Comparison of ENCODE assay signal across 8 cellular contexts in the genomic region with DNA sequence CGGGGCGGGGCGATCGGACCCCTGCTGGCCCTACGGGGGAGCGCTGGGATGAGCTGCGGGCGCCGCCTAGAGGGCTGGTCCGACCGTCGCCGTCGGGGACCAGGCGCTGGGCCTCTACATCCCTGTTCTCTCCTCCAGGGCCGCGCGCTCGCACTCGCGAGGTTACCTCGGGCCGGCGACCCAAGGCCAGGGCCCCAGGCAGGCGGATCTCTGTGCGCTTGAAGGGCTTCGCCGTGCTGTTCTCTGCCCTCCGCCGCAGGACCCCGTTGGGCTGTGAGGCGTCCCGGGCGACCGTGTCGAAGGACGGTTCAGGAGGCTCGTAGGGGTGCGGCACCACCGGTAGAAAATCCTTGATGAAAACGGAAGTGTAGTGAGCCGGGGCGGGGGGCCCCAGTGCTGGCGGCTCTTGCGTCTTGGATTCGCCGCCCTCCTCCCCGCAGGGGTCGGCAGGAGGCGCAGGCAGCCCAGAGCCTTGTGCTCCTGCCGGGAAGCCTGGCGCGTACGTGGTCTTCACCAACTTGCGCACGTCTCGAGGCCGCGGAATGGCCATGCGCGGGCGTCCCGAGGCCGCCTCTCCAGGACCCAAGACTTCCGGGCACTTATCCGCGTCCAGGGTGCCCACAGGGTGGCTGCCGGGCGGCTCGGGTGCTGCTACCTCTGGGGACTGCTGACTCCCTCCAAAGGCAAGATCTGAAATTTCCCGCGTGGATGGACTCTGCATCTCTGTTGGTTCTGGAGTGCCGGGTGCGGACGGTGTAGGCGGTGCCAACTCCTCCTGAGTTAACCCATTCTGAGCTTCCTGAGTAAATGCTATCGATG. TPM values are rescaled to one million over a fixed set of nuclear protein-coding genes. Genes with fewer than 3 reads are reported as not detected.
DNase-seq lines count a peak whose midpoint lies in the region; ATAC-seq, FAIRE-seq and TF ChIP-seq lines count a peak whose summit lies in the region.

No MANE protein-coding gene starts in this region.

- H3K9ac ChIP-seq in HUES6 (ENCODE audit: low read length) (peak overlapping the region; percentile 70), GM12878 (ENCODE audit: control insufficient read depth, insufficient read depth, low read length) (peak overlapping the region; percentile 97)

- H3K27me3 ChIP-seq in HUES6 (ENCODE audit: control insufficient read depth, insufficient read depth, low read length): peaks cover 29% of the 10 kb centered on the region
- no peaks in the 10 kb centered on the region for H3K27me3 ChIP-seq in GM12878 (replicated peaks in 1 of 2; ENCODE audit: control insufficient read depth in 2 of 2, insufficient read depth in 2 of 2, low read length in 1 of 2)

- under 1% methylated on average over 77 of the region's 77 CpGs for WGBS in GM12878 (ENCODE audit: insufficient coverage, insufficient replicate concordance, low lambda C conversion rate, missing lambda C conversion rate)

- H3K79me2 ChIP-seq in GM12878 (ENCODE audit: control insufficient read depth, insufficient read depth, low read length): peaks cover 78% of the 10 kb centered on the region

- no peak for TF ChIP-seq POLR2A in GM12878 (IDR thresholded peaks at IDR 0.05; ENCODE audit: low read depth, low read length)

- H3K4me2 ChIP-seq in GM12878 (ENCODE audit: control insufficient read depth, insufficient read depth): peak overlapping the region; percentile 73

- peak overlapping the region; percentile 93 for H3K27ac Mint-ChIP-seq in T-helper 2 cell treated with Interferon-gamma antibody and Interleukin-4, amounts not matched to agents 5 μg/mL and 100 μg/mL, for 36 hours

- H3K4me3 Mint-ChIP-seq in T-helper 2 cell treated with Interferon-gamma antibody and Interleukin-4, amounts not matched to agents 5 μg/mL and 100 μg/mL, for 36 hours: peak overlapping the region; percentile 94

- H4K20me1 ChIP-seq in GM12878 (ENCODE audit: control insufficient read depth, insufficient read depth): no peaks in the 10 kb centered on the region

- H3K4me1 Mint-ChIP-seq in T-helper 2 cell treated with Interferon-gamma antibody and Interleukin-4, amounts not matched to agents 5 μg/mL and 100 μg/mL, for 36 hours (ENCODE audit: low read depth): peaks cover 51% of the 10 kb centered on the region

- H3K36me3 ChIP-seq in HUES6 (ENCODE audit: control insufficient read depth, insufficient read depth, low read length) (no peaks in the 10 kb centered on the region), GM12878 (ENCODE audit: control insufficient read depth in 2 of 2, insufficient read depth in 2 of 2, low read length in 1 of 2) (peaks cover 0 to 7% of the 10 kb centered on the region in 2 experiments; a peak in 1 of 4 replicates)

- peaks cover 35% of the 10 kb centered on the region for H3K4me1 ChIP-seq in HUES6 (ENCODE audit: control insufficient read depth, insufficient read depth, low read length)
- peaks cover 49% of the 10 kb centered on the region for H3K4me1 ChIP-seq in GM12878 (ENCODE audit: control insufficient read depth, insufficient read depth, low read length)

- no peak overlapping the region for H3K27ac ChIP-seq in HUES6 (ENCODE audit: low read depth, low read length)
- H3K27ac ChIP-seq in GM12878 (ENCODE audit: control insufficient read depth, insufficient read depth): peak overlapping the region; percentile 90

- DNase-seq in DMS53 treated with DMSO at 0.1 percent for 48 hours (lab: John Stamatoyannopoulos, UW; ENCODE audit: unreplicated experiment) (peak; percentile 62), GM20000 (ENCODE audit: low spot score) (peak; percentile 95), GM12878 (ENCODE audit: low read depth, low spot score) (no peak), islet precursor cell (peak; percentile 92), HEK293T (ENCODE audit: extremely low spot score) (no peak)
- DNase-seq in T-helper 2 cell treated with Interferon-gamma antibody and Interleukin-4, amounts not matched to agents 5 μg/mL and 100 μg/mL, for 36 hours (ENCODE audit: low spot score): peak; percentile 88
- peak; percentile 16 to 55 (median 49) for DNase-seq in stimulated activated CD4-positive, alpha-beta T cell treated with anti-CD3 and anti-CD28 coated beads, TNF-alpha, amount 100 ng/mL, for 1 hour (ENCODE audit: low read depth in 3 of 3, low spot score in 1 of 3)

- ATAC-seq in GM12878: peak; percentile 69

- no peaks in the 10 kb centered on the region for H3K9me3 ChIP-seq in HUES6 (ENCODE audit: control insufficient read depth, insufficient read depth, low read depth, low read length)
- no peaks in the 10 kb centered on the region for H3K9me3 ChIP-seq in GM12878 (replicated peaks; ENCODE audit: control insufficient read depth, insufficient read depth, low read length)

- RAD21 ChIA-PET in GM12878 (lab: Charles Lee; ENCODE audit: unreplicated experiment): interaction anchor here (1.0 to 4.4 kb wide), 7 partner anchors 28 to 142 kb away, joined by 3 to 25 read pairs (median 6); partner anchors contain the start of gene MATR3

- H2AFZ ChIP-seq in GM12878 (ENCODE audit: control insufficient read depth, low read depth, low read length): peak overlapping the region; percentile 86

- no peaks in the 10 kb centered on the region for H3K27me3 Mint-ChIP-seq in T-helper 2 cell treated with Interferon-gamma antibody and Interleukin-4, amounts not matched to agents 5 μg/mL and 100 μg/mL, for 36 hours (ENCODE audit: low read depth)

- no peaks in the 10 kb centered on the region for H3K9me3 Mint-ChIP-seq in T-helper 2 cell treated with Interferon-gamma antibody and Interleukin-4, amounts not matched to agents 5 μg/mL and 100 μg/mL, for 36 hours

- POLR2A ChIA-PET in GM12878 (lab: Charles Lee) (interaction anchor here (1.0 to 5.3 kb wide), 3 partner anchors 11 to 120 kb away, joined by 3 to 61 read pairs (median 3); partner anchors contain the start of genes MATR3 and SPATA24), HEK293T (lab: Yijun Ruan, JAX) (no interaction called here)

- CTCF ChIA-PET in GM12878 (lab: Yijun Ruan, JAX): interaction anchor here (1.0 to 4.4 kb wide), 7 partner anchors 11 to 142 kb away, joined by 3 to 35 read pairs (median 8); partner anchors contain the start of genes PAIP2 and SPATA24
- CTCF ChIA-PET in HEK293T (lab: Yijun Ruan, JAX): no interaction called here

- no peak for TF ChIP-seq EP300 in GM12878 (IDR thresholded peaks at IDR 0.05; ENCODE audit: borderline replicate concordance in 1 of 2, control insufficient read depth in 1 of 2, low read depth in 2 of 2, low read length in 2 of 2)

- peaks cover 27% of the 10 kb centered on the region for H3K36me3 Mint-ChIP-seq in T-helper 2 cell treated with Interferon-gamma antibody and Interleukin-4, amounts not matched to agents 5 μg/mL and 100 μg/mL, for 36 hours (ENCODE audit: low read depth)

- TSS peak; percentile 44 for BruUV-seq in GM12878 (replicated peaks; lab: Mats Ljungman, UMichigan)

- peak; percentile 52 for FAIRE-seq in GM12878 (lab: Jason Lieb, UNC)

- peak; percentile 76 for TF ChIP-seq RAD21 in GM12878 (IDR thresholded peaks at IDR 0.05; ENCODE audit: insufficient read depth, low read depth, low read length)

- intact Hi-C loops in GM12878 (cut with micrococcal nuclease; ENCODE audit: unreplicated experiment): loop anchor here (2.0 to 5.0 kb wide), 4 partner anchors 52 to 141 kb away; partner anchors contain the start of genes MATR3 and PAIP2

- SMC1A ChIA-PET in GM12878 (lab: Charles Lee; ENCODE audit: uncharacterized antibody, unreplicated experiment): interaction anchor here (0.8 to 3.9 kb wide), 4 partner anchors 8 to 121 kb away, joined by 3 to 15 read pairs (median 8); no protein-coding TSS in a partner anchor

- TF ChIP-seq CTCF in GM20000 (IDR thresholded peaks at IDR 0.05; ENCODE audit: extremely low read depth, missing control alignments) (peak; percentile 87), GM12878 (IDR thresholded peaks at IDR 0.05 in 2 of 3, conservative IDR thresholded peaks at IDR 0.05 in 1 of 3; ENCODE audit: control insufficient read depth in 2 of 3, extremely low read depth in 1 of 3, insufficient read depth in 1 of 3, low read depth in 3 of 3, low read length in 3 of 3) (peak; percentile 89 to 98 (median 90))

- in situ Hi-C loops in GM12878 (cut with MboI): no loop called here

- H3K4me3 ChIP-seq in HUES6 (ENCODE audit: low read depth, low read length) (peak overlapping the region; percentile 68), GM12878 (peak overlapping the region; percentile 87)

RNA-seq across cellular contexts. Expression of gene PROB1, which starts 2.0 kb away (rescaled TPM):
- total RNA-seq in GM12878 (2013; cell fraction: nucleolus; rRNA removed): 3.5 and 4.4 TPM in 2 replicates
- total RNA-seq in GM12878 (2014; rRNA removed) (3.0 and 3.8 TPM in 2 replicates), GM12878 (2014; rRNA removed; fragmentation: Illumina TruSeq; extraction: Trizol) (1.7 and 2.0 TPM in 2 replicates), GM12878 (2021) (6.0 and 6.5 TPM in 2 replicates)
- 1.4 TPM for polyA plus RNA-seq in GM12878 (2011; ENCODE audit: low read depth)
- polyA plus RNA-seq in GM12878 (2011; rRNA removed) (0.59 and 1.1 TPM in 2 replicates), GM12878 (2014; fragmentation: Illumina TruSeq; extraction: Trizol) (0.78 and 1.4 TPM in 2 replicates), GM12878 (2014; fragmentation: Nextera tagmentation; extraction: Ambion mirVana) (under 1 TPM; 0.14 to 0.58 TPM), GM12878 (2014; rRNA removed) (4.7 and 5.1 TPM in 2 replicates), GM12878 (2016; fragmentation: Nextera tagmentation; extraction: Ambion mirVana) (1 to 10 TPM; 6.2 to 8.1 TPM)
- 1.3 and 2.2 TPM in 2 replicates for polyA plus RNA-seq in GM12878 (2011; cell fraction: cytosol; rRNA removed)
- polyA plus RNA-seq in GM12878 (2011; cell fraction: nucleus; rRNA removed): 3.4 and 4.5 TPM in 2 replicates
- 3.8 and 5.2 TPM in 2 replicates for polyA plus RNA-seq in GM12878 (2012)
- 0.95 and 1.9 TPM in 2 replicates for polyA minus RNA-seq in GM12878 (2011; rRNA and poly(A)+ RNA removed)
- 0.73 and 1.1 TPM in 2 replicates for polyA minus RNA-seq in GM12878 (2011; cell fraction: cytosol; rRNA and poly(A)+ RNA removed)
- polyA minus RNA-seq in GM12878 (2011; cell fraction: nucleus; rRNA and poly(A)+ RNA removed): 3.4 and 6.2 TPM in 2 replicates

RNA-seq across cellular contexts. Expression of gene MZB1, which starts 3.2 kb away (rescaled TPM):
- 108 and 124 TPM in 2 replicates for total RNA-seq in GM12878 (2013; cell fraction: nucleolus; rRNA removed)
- total RNA-seq in GM12878 (2014; rRNA removed) (211 and 238 TPM in 2 replicates), GM12878 (2014; rRNA removed; fragmentation: Illumina TruSeq; extraction: Trizol) (132 and 157 TPM in 2 replicates), GM12878 (2021) (200 and 218 TPM in 2 replicates)
- 170 TPM for polyA plus RNA-seq in GM12878 (2011; ENCODE audit: low read depth)
- polyA plus RNA-seq in GM12878 (2011; rRNA removed) (37.4 and 65.2 TPM in 2 replicates), GM12878 (2014; fragmentation: Illumina TruSeq; extraction: Trizol) (44.1 and 147 TPM in 2 replicates), GM12878 (2014; fragmentation: Nextera tagmentation; extraction: Ambion mirVana) (10 to 100 TPM; 19.3 to 56.9 TPM), GM12878 (2014; rRNA removed) (291 and 321 TPM in 2 replicates), GM12878 (2016; fragmentation: Nextera tagmentation; extraction: Ambion mirVana) (100 to 1,000 TPM; 369 to 406 TPM)
- 96.6 and 144 TPM in 2 replicates for polyA plus RNA-seq in GM12878 (2011; cell fraction: cytosol; rRNA removed)
- polyA plus RNA-seq in GM12878 (2011; cell fraction: nucleus; rRNA removed): 140 and 154 TPM in 2 replicates
- polyA plus RNA-seq in GM12878 (2012): 253 and 361 TPM in 2 replicates
- 43.4 and 79.0 TPM in 2 replicates for polyA minus RNA-seq in GM12878 (2011; rRNA and poly(A)+ RNA removed)
- 21.8 and 23.1 TPM in 2 replicates for polyA minus RNA-seq in GM12878 (2011; cell fraction: cytosol; rRNA and poly(A)+ RNA removed)
- polyA minus RNA-seq in GM12878 (2011; cell fraction: nucleus; rRNA and poly(A)+ RNA removed): 58.2 and 93.9 TPM in 2 replicates

RNA-seq across cellular contexts. Expression of gene SLC23A1, which starts 9.8 kb away (rescaled TPM):
- total RNA-seq in GM12878 (2013; cell fraction: nucleolus; rRNA removed): 24.3 and 24.7 TPM in 2 replicates
- total RNA-seq in GM12878 (2014; rRNA removed) (0.98 and 1.2 TPM in 2 replicates), GM12878 (2014; rRNA removed; fragmentation: Illumina TruSeq; extraction: Trizol) (1.7 and 2.4 TPM in 2 replicates), GM12878 (2021) (4.1 and 4.7 TPM in 2 replicates)
- polyA plus RNA-seq in GM12878 (2011; ENCODE audit: low read depth): 1.2 TPM
- polyA plus RNA-seq in GM12878 (2011; rRNA removed) (1.1 and 1.5 TPM in 2 replicates), GM12878 (2014; fragmentation: Illumina TruSeq; extraction: Trizol) (0.95 and 1.7 TPM in 2 replicates), GM12878 (2014; fragmentation: Nextera tagmentation; extraction: Ambion mirVana) (under 1 TPM; 0.35 to 0.74 TPM), GM12878 (2014; rRNA removed) (3.2 and 3.3 TPM in 2 replicates), GM12878 (2016; fragmentation: Nextera tagmentation; extraction: Ambion mirVana) (1 to 10 TPM; 1.5 to 1.6 TPM)
- 1.2 and 1.3 TPM in 2 replicates for polyA plus RNA-seq in GM12878 (2011; cell fraction: cytosol; rRNA removed)
- polyA plus RNA-seq in GM12878 (2011; cell fraction: nucleus; rRNA removed): 18.8 and 22.0 TPM in 2 replicates
- polyA plus RNA-seq in GM12878 (2012): 3.3 and 4.3 TPM in 2 replicates
- 5.6 and 11.2 TPM in 2 replicates for polyA minus RNA-seq in GM12878 (2011; rRNA and poly(A)+ RNA removed)
- not detected in 2 replicates for polyA minus RNA-seq in GM12878 (2011; cell fraction: cytosol; rRNA and poly(A)+ RNA removed)
- polyA minus RNA-seq in GM12878 (2011; cell fraction: nucleus; rRNA and poly(A)+ RNA removed): 9.8 and 16.2 TPM in 2 replicates

RNA-seq across cellular contexts. Expression of gene SPATA24, which starts 11.0 kb away (rescaled TPM):
- 8.9 and 9.5 TPM in 2 replicates for total RNA-seq in GM12878 (2013; cell fraction: nucleolus; rRNA removed)
- total RNA-seq in GM12878 (2014; rRNA removed) (5.1 and 8.1 TPM in 2 replicates), GM12878 (2014; rRNA removed; fragmentation: Illumina TruSeq; extraction: Trizol) (6.3 and 8.1 TPM in 2 replicates), GM12878 (2021) (4.1 and 5.6 TPM in 2 replicates)
- polyA plus RNA-seq in GM12878 (2011; ENCODE audit: low read depth): 8.4 TPM
- polyA plus RNA-seq in GM12878 (2011; rRNA removed) (5.3 and 6.0 TPM in 2 replicates), GM12878 (2014; fragmentation: Illumina TruSeq; extraction: Trizol) (6.1 and 9.8 TPM in 2 replicates), GM12878 (2014; fragmentation: Nextera tagmentation; extraction: Ambion mirVana) (1 to 10 TPM; 7.6 to 8.5 TPM), GM12878 (2014; rRNA removed) (7.1 and 7.2 TPM in 2 replicates), GM12878 (2016; fragmentation: Nextera tagmentation; extraction: Ambion mirVana) (1 to 10 TPM; 7.0 to 7.4 TPM)
- polyA plus RNA-seq in GM12878 (2011; cell fraction: cytosol; rRNA removed): 2.9 and 3.7 TPM in 2 replicates
- 3.2 and 4.8 TPM in 2 replicates for polyA plus RNA-seq in GM12878 (2011; cell fraction: nucleus; rRNA removed)
- polyA plus RNA-seq in GM12878 (2012): 7.6 and 8.6 TPM in 2 replicates
- polyA minus RNA-seq in GM12878 (2011; rRNA and poly(A)+ RNA removed): 2.2 and 2.6 TPM in 2 replicates
- not detected in 2 replicates for polyA minus RNA-seq in GM12878 (2011; cell fraction: cytosol; rRNA and poly(A)+ RNA removed)
- polyA minus RNA-seq in GM12878 (2011; cell fraction: nucleus; rRNA and poly(A)+ RNA removed): 2.3 and 3.4 TPM in 2 replicates

RNA-seq across cellular contexts. Expression of gene DNAJC18, which starts 46.4 kb away (rescaled TPM):
- 9.8 and 13.1 TPM in 2 replicates for total RNA-seq in GM12878 (2013; cell fraction: nucleolus; rRNA removed)
- 5.3 and 6.4 TPM in 2 replicates for total RNA-seq in GM12878 (2014; rRNA removed)
- total RNA-seq in GM12878 (2014; rRNA removed; fragmentation: Illumina TruSeq; extraction: Trizol): 10.6 and 10.8 TPM in 2 replicates
- total RNA-seq in GM12878 (2021): 16.9 and 19.7 TPM in 2 replicates
- polyA plus RNA-seq in GM12878 (2011; ENCODE audit: low read depth): 7.0 TPM
- polyA plus RNA-seq in GM12878 (2011; rRNA removed): 21.0 and 34.0 TPM in 2 replicates
- polyA plus RNA-seq in GM12878 (2011; cell fraction: cytosol; rRNA removed): 5.6 and 8.9 TPM in 2 replicates
- 4.0 and 5.5 TPM in 2 replicates for polyA plus RNA-seq in GM12878 (2011; cell fraction: nucleus; rRNA removed)
- polyA plus RNA-seq in GM12878 (2012): 12.4 and 17.4 TPM in 2 replicates
- 17.5 and 22.6 TPM in 2 replicates for polyA plus RNA-seq in GM12878 (2014; fragmentation: Illumina TruSeq; extraction: Trizol)
- 10 to 100 TPM; 20.5 to 26.7 TPM for polyA plus RNA-seq in GM12878 (2014; fragmentation: Nextera tagmentation; extraction: Ambion mirVana)
- 5.3 and 10.1 TPM in 2 replicates for polyA plus RNA-seq in GM12878 (2014; rRNA removed)
- polyA plus RNA-seq in GM12878 (2016; fragmentation: Nextera tagmentation; extraction: Ambion mirVana): 10 to 100 TPM; 16.7 to 18.0 TPM
- polyA minus RNA-seq in GM12878 (2011; rRNA and poly(A)+ RNA removed): 6.6 and 10.5 TPM in 2 replicates
- 3.2 and 7.4 TPM in 2 replicates for polyA minus RNA-seq in GM12878 (2011; cell fraction: cytosol; rRNA and poly(A)+ RNA removed)
- polyA minus RNA-seq in GM12878 (2011; cell fraction: nucleus; rRNA and poly(A)+ RNA removed): 2.2 and 2.9 TPM in 2 replicates

Comparison
In these comparisons a context has a peak if more than half of its experiments do, and no peak if none do; other contexts are left out.
1. DNase-seq: peak in DMS53 treated with DMSO at 0.1 percent for 48 hours (single experiment), GM20000 (single experiment), T-helper 2 cell treated with Interferon-gamma antibody and Interleukin-4, amounts not matched to agents 5 μg/mL and 100 μg/mL, for 36 hours (single experiment), islet precursor cell (single experiment) and stimulated activated CD4-positive, alpha-beta T cell treated with anti-CD3 and anti-CD28 coated beads, TNF-alpha, amount 100 ng/mL, for 1 hour (3 of 3); none in GM12878 (single experiment) and HEK293T (single experiment).